Comparison of ENCODE assay signal across 9 cellular contexts in genomic region chr5:88786217-88786560, GRCh38.
DNase-seq lines count a peak whose midpoint lies in the region; ATAC-seq, FAIRE-seq and TF ChIP-seq lines count a peak whose summit lies in the region.
"Had no signal": no experiment of that assay in that cellular context is flagged by ENCODE, and none has a peak within 500 bp of the region (broad histone marks: within the 10 kb centered on the region; RNA-seq: fewer than 3 reads in every experiment).

No MANE protein-coding gene starts in this region.

- H3K36me3 ChIP-seq in astrocyte (ENCODE audit: insufficient read depth, low read length) = no peaks in the 10 kb centered on the region
- H3K36me3 ChIP-seq in keratinocyte (ENCODE audit: control insufficient read depth in 2 of 2, extremely low read depth in 1 of 2, insufficient read depth in 2 of 2, low read length in 2 of 2) = no peaks in the 10 kb centered on the region
- H3K36me3 ChIP-seq in stomach = no peaks in the 10 kb centered on the region
- no peaks in the 10 kb centered on the region for H3K36me3 ChIP-seq in H7 (replicated peaks; ENCODE audit: control insufficient read depth, insufficient read depth, low read length)

- H4K20me1 ChIP-seq in astrocyte (ENCODE audit: insufficient read depth, low read length) (no peaks in the 10 kb centered on the region), keratinocyte (ENCODE audit: control insufficient read depth, extremely low read depth, insufficient read depth, low read length) (no peaks in the 10 kb centered on the region)

- DNase-seq in astrocyte (ENCODE audit: low read depth) (peak; percentile 81), keratinocyte (ENCODE audit: low read depth, low spot score) (no peak), stomach (no peak), H7 (no peak)
- DNase-seq in stimulated activated effector memory CD8-positive, alpha-beta T cell treated with anti-CD3 and anti-CD28 coated beads, Interleukin-12 subunit alpha, Interleukin-12 subunit beta, amount 100 ng/mL, for 72 hours (ENCODE audit: low spot score in 2 of 2) = no peak
- DNase-seq in activated CD4-positive, CD25-positive, alpha-beta regulatory T cell (lab: John Stamatoyannopoulos, UW) = no peak

- H3K4me1 ChIP-seq in astrocyte (ENCODE audit: insufficient read depth, low read length) (peaks cover 22% of the 10 kb centered on the region), keratinocyte (ENCODE audit: control insufficient read depth, extremely low read depth, insufficient read depth, low read length) (peaks cover 12% of the 10 kb centered on the region), stomach (peaks cover 0 to 24% (median 17%) of the 10 kb centered on the region in 4 donors)

- H3K27ac ChIP-seq in astrocyte (ENCODE audit: low read depth, low read length) (peak overlapping the region; percentile 97), keratinocyte (ENCODE audit: control insufficient read depth, insufficient read depth, low read length) (no peak overlapping the region), stomach (peak overlapping the region in 4 of 5 donors; percentile 48 to 71 (median 60))
- H3K27ac ChIP-seq: HL-60 had no signal

- dilution Hi-C loops in keratinocyte (cut with MboI; ENCODE audit: extremely low pct_ligation_motif_present, low sequenced_read_pairs) = no loop called here

- TF ChIP-seq CTCF in astrocyte (IDR thresholded peaks at IDR 0.05; ENCODE audit: insufficient read depth, low read depth, low read length) (no peak), keratinocyte (optimal IDR thresholded peaks at IDR 0.05 in 1 of 3, IDR thresholded peaks at IDR 0.05 in 1 of 3, conservative IDR thresholded peaks at IDR 0.05 in 1 of 3; ENCODE audit: extremely low read depth in 1 of 3, insufficient read depth in 2 of 3, low read length in 3 of 3) (no peak), stomach (IDR thresholded peaks at IDR 0.05) (no peak)

- no peaks in the 10 kb centered on the region for H3K36me3 Mint-ChIP-seq in astrocyte (ENCODE audit: low read depth, unreplicated experiment)
- H3K36me3 Mint-ChIP-seq in stimulated activated effector memory CD8-positive, alpha-beta T cell treated with anti-CD3 and anti-CD28 coated beads, Interleukin-12 subunit alpha, Interleukin-12 subunit beta, amount 100 ng/mL, for 72 hours = no peaks in the 10 kb centered on the region

- no peaks in the 10 kb centered on the region for H3K9me3 Mint-ChIP-seq in astrocyte (ENCODE audit: unreplicated experiment)
- no peaks in the 10 kb centered on the region for H3K9me3 Mint-ChIP-seq in stimulated activated effector memory CD8-positive, alpha-beta T cell treated with anti-CD3 and anti-CD28 coated beads, Interleukin-12 subunit alpha, Interleukin-12 subunit beta, amount 100 ng/mL, for 72 hours

- peak; percentile 15 for ATAC-seq in GM21717 (IDR thresholded peaks at IDR 0.05; ENCODE audit: unreplicated experiment)
- ATAC-seq in HG02763 (IDR thresholded peaks at IDR 0.05; ENCODE audit: unreplicated experiment) = no peak
- no peak for ATAC-seq in stimulated activated effector memory CD8-positive, alpha-beta T cell treated with anti-CD3 and anti-CD28 coated beads, Interleukin-12 subunit alpha, Interleukin-12 subunit beta, amount 100 ng/mL, for 72 hours

- no peak for TF ChIP-seq POLR2A in stomach (IDR thresholded peaks at IDR 0.05)

- H3K27me3 Mint-ChIP-seq in astrocyte (ENCODE audit: low read depth, unreplicated experiment) = no peaks in the 10 kb centered on the region

- H3K4me2 ChIP-seq in astrocyte (ENCODE audit: low read length) = peak overlapping the region; percentile 84
- peak overlapping the region; percentile 7 for H3K4me2 ChIP-seq in keratinocyte (ENCODE audit: control insufficient read depth, extremely low read depth, insufficient read depth, low read depth, low read length)

- 9 to 21% (median 10%) methylated on average over 2 of the region's 2 CpGs for WGBS in stomach, 5 donors

- H3K27me3 ChIP-seq in astrocyte (ENCODE audit: insufficient read depth, low read length) (no peaks in the 10 kb centered on the region), keratinocyte (ENCODE audit: control insufficient read depth, extremely low read depth, insufficient read depth, low read length) (peaks cover 3% of the 10 kb centered on the region), stomach (no peaks in the 10 kb centered on the region), H7 (ENCODE audit: control insufficient read depth, insufficient read depth, low read length) (no peaks in the 10 kb centered on the region)

- intact Hi-C loops in stomach (cut with DNase I; ENCODE audit: low total_unique reads) = no loop called here

- no peak overlapping the region for H2AFZ ChIP-seq in astrocyte (ENCODE audit: low read depth, low read length)
- H2AFZ ChIP-seq in keratinocyte (ENCODE audit: control insufficient read depth, low read length) = no peak overlapping the region

- no peaks in the 10 kb centered on the region for H3K9me1 ChIP-seq in keratinocyte (ENCODE audit: control insufficient read depth, extremely low read depth, insufficient read depth, low read length)

- H3K9ac ChIP-seq in astrocyte (ENCODE audit: low read length) = peak overlapping the region; percentile 84
- no peak overlapping the region for H3K9ac ChIP-seq in keratinocyte (ENCODE audit: control insufficient read depth, extremely low read depth, insufficient read depth, low read length)

- H3K4me1 Mint-ChIP-seq in astrocyte (ENCODE audit: low read depth, unreplicated experiment) = peaks cover 19% of the 10 kb centered on the region
- no peaks in the 10 kb centered on the region for H3K4me1 Mint-ChIP-seq in stimulated activated effector memory CD8-positive, alpha-beta T cell treated with anti-CD3 and anti-CD28 coated beads, Interleukin-12 subunit alpha, Interleukin-12 subunit beta, amount 100 ng/mL, for 72 hours

- no peak for FAIRE-seq in astrocyte (lab: Jason Lieb, UNC)
- FAIRE-seq in keratinocyte (lab: Jason Lieb, UNC) = no peak

- peak overlapping the region; percentile 100 for H3K27ac Mint-ChIP-seq in astrocyte (ENCODE audit: unreplicated experiment)
- H3K27ac Mint-ChIP-seq in stimulated activated effector memory CD8-positive, alpha-beta T cell treated with anti-CD3 and anti-CD28 coated beads, Interleukin-12 subunit alpha, Interleukin-12 subunit beta, amount 100 ng/mL, for 72 hours = no peak overlapping the region

- peak overlapping the region; percentile 51 for H3K4me3 Mint-ChIP-seq in astrocyte (ENCODE audit: unreplicated experiment)
- no peak overlapping the region for H3K4me3 Mint-ChIP-seq in stimulated activated effector memory CD8-positive, alpha-beta T cell treated with anti-CD3 and anti-CD28 coated beads, Interleukin-12 subunit alpha, Interleukin-12 subunit beta, amount 100 ng/mL, for 72 hours

- H3K79me2 ChIP-seq in astrocyte (ENCODE audit: insufficient read depth, low read length) (no peaks in the 10 kb centered on the region), keratinocyte (ENCODE audit: control insufficient read depth, insufficient read depth, low read length) (no peaks in the 10 kb centered on the region)

- no peaks in the 10 kb centered on the region for H3K9me3 ChIP-seq in astrocyte (ENCODE audit: insufficient read depth, low read depth, low read length)
- H3K9me3 ChIP-seq in keratinocyte (ENCODE audit: control insufficient read depth, low read depth, low read length) = no peaks in the 10 kb centered on the region
- no peaks in the 10 kb centered on the region for H3K9me3 ChIP-seq in stomach

- no peak for TF ChIP-seq EP300 in stomach (IDR thresholded peaks at IDR 0.05)

- H3K4me3 ChIP-seq in astrocyte (ENCODE audit: insufficient read depth, low read depth, low read length) = peak overlapping the region; percentile 59
- no peak overlapping the region for H3K4me3 ChIP-seq in keratinocyte (ENCODE audit: control insufficient read depth in 2 of 3, extremely low read depth in 1 of 3, insufficient read depth in 2 of 3, low read depth in 1 of 3, low read length in 3 of 3)
- no peak overlapping the region for H3K4me3 ChIP-seq in stomach
- H3K4me3 ChIP-seq in H7 (ENCODE audit: insufficient read depth, low read depth, low read length) = no peak overlapping the region
